ENCODE assay signal across 11 cellular contexts in the genomic region with DNA sequence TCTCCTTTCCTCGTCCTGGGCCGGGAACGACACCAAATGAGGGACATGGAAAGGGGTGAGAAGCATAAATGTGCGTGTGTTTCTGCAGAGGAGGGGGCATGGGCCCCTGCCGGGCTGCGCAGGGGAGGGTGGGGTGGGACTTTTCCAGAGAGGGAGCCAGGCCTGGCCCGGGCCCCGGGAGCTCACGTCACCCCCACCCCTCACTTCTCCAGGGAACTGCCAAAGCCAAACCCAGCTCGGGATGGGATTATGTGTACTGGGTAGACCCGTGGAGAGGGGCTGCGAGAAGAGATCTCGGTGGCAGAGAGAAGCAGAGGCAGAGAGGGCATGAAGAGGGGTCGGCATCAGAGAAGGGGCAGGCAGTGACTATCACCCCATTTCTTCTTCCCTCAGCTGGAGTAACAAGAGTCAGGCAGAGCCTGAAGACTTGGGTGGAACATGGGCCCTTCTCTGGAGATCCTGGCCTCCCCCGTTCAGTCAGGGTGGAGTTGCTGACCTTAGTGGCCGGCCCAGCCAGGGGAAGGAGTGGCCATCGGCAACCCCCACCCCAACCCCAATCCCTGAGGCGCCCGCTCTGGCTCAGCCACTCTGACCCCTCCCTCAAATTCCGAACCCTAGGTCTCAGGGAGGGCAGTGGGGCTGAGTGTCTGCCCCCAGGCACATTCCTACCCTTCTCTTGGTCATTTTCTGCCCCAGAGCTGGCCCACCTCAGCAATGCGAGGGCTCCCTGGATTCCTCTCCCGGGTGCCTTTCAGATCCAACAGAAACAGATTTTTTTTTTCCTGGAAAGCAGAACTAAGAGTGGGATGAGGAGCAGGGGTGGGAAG. TPM values are rescaled to one million over a fixed set of nuclear protein-coding genes. Genes with fewer than 3 reads are reported as not detected.
DNase-seq lines count a peak whose midpoint lies in the region; ATAC-seq, FAIRE-seq and TF ChIP-seq lines count a peak whose summit lies in the region.
"Had no signal": no experiment of that assay in that cellular context is flagged by ENCODE, and none has a peak within 500 bp of the region (broad histone marks: within the 10 kb centered on the region; RNA-seq: fewer than 3 reads in every experiment).

No MANE protein-coding gene starts in this region.

- H3K9ac ChIP-seq in NT2/D1 (ENCODE audit: insufficient read length, low read depth): peak overlapping the region; percentile 76
- H3K9ac ChIP-seq in neural progenitor cell: no peak overlapping the region
- H3K9ac ChIP-seq in PC-3 (ENCODE audit: low read length): no peak overlapping the region

- H3K4me3 ChIP-seq in NT2/D1 (ENCODE audit: insufficient read length, low read depth): peak overlapping the region; percentile 63
- peak overlapping the region; percentile 67 for H3K4me3 ChIP-seq in fibroblast of mammary gland (ENCODE audit: control insufficient read depth, low read depth, low read length)
- H3K4me3 ChIP-seq in neural progenitor cell: no peak overlapping the region
- no peak overlapping the region for H3K4me3 ChIP-seq in PC-3 (ENCODE audit: low read length)

- peaks cover 18% of the 10 kb centered on the region for H4K20me1 ChIP-seq in neural progenitor cell (ENCODE audit: low read depth)
- H4K20me1 ChIP-seq in PC-3 (ENCODE audit: low read length): no peaks in the 10 kb centered on the region

- ATAC-seq in PC-3: no peak

- no TSS peak for BruUV-seq in PC-3 (replicated peaks; lab: Mats Ljungman, UMichigan)

- H3K36me3 ChIP-seq in NT2/D1 (ENCODE audit: insufficient read depth, insufficient read length, low read length) (peaks cover 36% of the 10 kb centered on the region), neural progenitor cell (no peaks in the 10 kb centered on the region), PC-3 (ENCODE audit: low read depth, low read length) (no peaks in the 10 kb centered on the region)

- peaks cover 33% of the 10 kb centered on the region for H3F3A ChIP-seq in neural progenitor cell (ENCODE audit: low read depth)
- no peaks in the 10 kb centered on the region for H3F3A ChIP-seq in PC-3 (ENCODE audit: low read length, unreplicated experiment)

- H3K27me3 ChIP-seq in NT2/D1 (ENCODE audit: insufficient read depth, insufficient read length) (no peaks in the 10 kb centered on the region), neural progenitor cell (peaks cover 48% of the 10 kb centered on the region), PC-3 (ENCODE audit: low read length) (no peaks in the 10 kb centered on the region)

- H3K4me1 Mint-ChIP-seq in neural progenitor cell: peaks cover 23% of the 10 kb centered on the region

- no peaks in the 10 kb centered on the region for H3K9me3 ChIP-seq in NT2/D1 (ENCODE audit: insufficient read depth, low read length)
- no peaks in the 10 kb centered on the region for H3K9me3 ChIP-seq in neural progenitor cell (ENCODE audit: low read depth)
- no peaks in the 10 kb centered on the region for H3K9me3 ChIP-seq in PC-3 (ENCODE audit: low read length)

- no peaks in the 10 kb centered on the region for H3K9me3 Mint-ChIP-seq in neural progenitor cell
- H3K9me3 Mint-ChIP-seq: activated T-cell treated with anti-CD3 and anti-CD28 coated beads, Interleukin-2, amount 50 U/mL, for 24 hours had no signal

- H3K79me2 ChIP-seq in neural progenitor cell (ENCODE audit: low read depth) (no peaks in the 10 kb centered on the region), PC-3 (ENCODE audit: low read length) (no peaks in the 10 kb centered on the region)

- no peaks in the 10 kb centered on the region for H3K9me2 ChIP-seq in PC-3 (replicated peaks; ENCODE audit: low read length)

- H3K4me2 ChIP-seq in neural progenitor cell (no peak overlapping the region), PC-3 (ENCODE audit: low read length) (no peak overlapping the region)

- POLR2A ChIA-PET in PC-3 (lab: Charles Lee; ENCODE audit: unreplicated experiment): no interaction called here

- peaks cover 23% of the 10 kb centered on the region for H3K27me3 Mint-ChIP-seq in neural progenitor cell (ENCODE audit: insufficient read depth, low read depth)

- peaks cover 2% of the 10 kb centered on the region for H3K36me3 Mint-ChIP-seq in neural progenitor cell

- CTCF ChIA-PET in PC-3 (lab: Charles Lee): no interaction called here

- no peak for TF ChIP-seq POLR2A in GM12892 (IDR thresholded peaks at IDR 0.05; ENCODE audit: low read depth, low read length)

- no peak overlapping the region for H3K27ac Mint-ChIP-seq in neural progenitor cell

- peak overlapping the region; percentile 87 for H3K4me3 Mint-ChIP-seq in neural progenitor cell

- TF ChIP-seq CTCF in fibroblast of mammary gland (conservative IDR thresholded peaks at IDR 0.05; ENCODE audit: control insufficient read depth, insufficient read depth, low read depth, low read length) (no peak), neural progenitor cell (IDR thresholded peaks at IDR 0.05) (no peak), PC-3 (conservative IDR thresholded peaks at IDR 0.05; ENCODE audit: low read depth, low read length) (no peak)

- H3K27ac ChIP-seq in neural progenitor cell (no peak overlapping the region), PC-3 (ENCODE audit: low read length) (no peak overlapping the region)

- DNase-seq in AG20443 (ENCODE audit: low spot score): peak; percentile 35
- no peak for DNase-seq in NT2/D1 (ENCODE audit: low read depth, low spot score)
- DNase-seq in fibroblast of mammary gland (ENCODE audit: low read depth): peak; percentile 39
- DNase-seq in neural progenitor cell (ENCODE audit: low spot score): peak; percentile 13
- no peak for DNase-seq in kidney glomerular epithelial cell (lab: John Stamatoyannopoulos, UW)
- no peak for DNase-seq in DMS79 (lab: John Stamatoyannopoulos, UW)
- DNase-seq in GM12892 (ENCODE audit: insufficient read length): no peak
- no peak for DNase-seq in PC-3
- DNase-seq: activated T-cell treated with anti-CD3 and anti-CD28 coated beads, Interleukin-2, amount 50 U/mL, for 24 hours had no signal

- FAIRE-seq in GM12892 (lab: Jason Lieb, UNC): no peak
- FAIRE-seq: D721Med had no signal

- H2AFZ ChIP-seq in neural progenitor cell (replicated peaks) (no peak overlapping the region), PC-3 (ENCODE audit: low read length) (no peak overlapping the region)

- H3K4me1 ChIP-seq in NT2/D1 (ENCODE audit: insufficient read depth, insufficient read length) (peaks cover 30% of the 10 kb centered on the region), neural progenitor cell (peaks cover 13% of the 10 kb centered on the region), PC-3 (ENCODE audit: insufficient read depth, low read length) (peaks cover 20% of the 10 kb centered on the region)

- intact Hi-C loops in PC-3 (cut with micrococcal nuclease): no loop called here

RNA-seq across cellular contexts. Expression of gene ADAMTSL4, which starts 1.2 kb away (rescaled TPM):
- total RNA-seq in neural progenitor cell (ENCODE audit: low replicate concordance): not detected in 2 replicates
- 0.49 TPM for polyA plus RNA-seq in GM12892 (2012; ENCODE audit: missing spikeins)
- 0.81 and 0.87 TPM in 2 replicates for total RNA-seq in PC-3 (2014; rRNA removed)
- total RNA-seq: OCI-LY7 had no signal

RNA-seq across cellular contexts. Expression of gene MCL1, which starts 29.0 kb away (rescaled TPM):
- total RNA-seq in neural progenitor cell (ENCODE audit: low replicate concordance) (202 and 232 TPM in 2 replicates), PC-3 (2014; rRNA removed) (285 and 376 TPM in 2 replicates)
- 112 TPM for polyA plus RNA-seq in GM12892 (2012; ENCODE audit: missing spikeins)

RNA-seq across cellular contexts. Expression of gene FALEC, which starts 34.9 kb away (rescaled TPM):
- total RNA-seq in neural progenitor cell (ENCODE audit: low replicate concordance): 0.96 TPM in 1 of 2 replicates, not detected in the other
- polyA plus RNA-seq in GM12892 (2012; ENCODE audit: missing spikeins): 1.00 TPM
- total RNA-seq in PC-3 (2014; rRNA removed): 0.73 TPM in 1 of 2 replicates, not detected in the other

RNA-seq across cellular contexts. Expression of gene ECM1, which starts 42.5 kb away (rescaled TPM):
- 0.30 and 0.65 TPM in 2 replicates for total RNA-seq in neural progenitor cell (ENCODE audit: low replicate concordance)
- polyA plus RNA-seq in GM12892 (2012; ENCODE audit: missing spikeins): 0.49 TPM
- 2.3 and 3.7 TPM in 2 replicates for total RNA-seq in PC-3 (2014; rRNA removed)

Comparison
In these comparisons a context has a peak if more than half of its experiments do, and no peak if none do; other contexts are left out.
1. DNase-seq: peak in AG20443 (single experiment), fibroblast of mammary gland (single experiment) and neural progenitor cell (single experiment); none in NT2/D1 (single experiment), kidney glomerular epithelial cell (single experiment), DMS79 (single experiment), GM12892 (single experiment) and PC-3 (single experiment).
2. H3K4me3 ChIP-seq: peak in NT2/D1 (single experiment) and fibroblast of mammary gland (single experiment); none in neural progenitor cell (single experiment) and PC-3 (single experiment).